ENCODE assay signal across 12 cellular contexts in the genomic region with DNA sequence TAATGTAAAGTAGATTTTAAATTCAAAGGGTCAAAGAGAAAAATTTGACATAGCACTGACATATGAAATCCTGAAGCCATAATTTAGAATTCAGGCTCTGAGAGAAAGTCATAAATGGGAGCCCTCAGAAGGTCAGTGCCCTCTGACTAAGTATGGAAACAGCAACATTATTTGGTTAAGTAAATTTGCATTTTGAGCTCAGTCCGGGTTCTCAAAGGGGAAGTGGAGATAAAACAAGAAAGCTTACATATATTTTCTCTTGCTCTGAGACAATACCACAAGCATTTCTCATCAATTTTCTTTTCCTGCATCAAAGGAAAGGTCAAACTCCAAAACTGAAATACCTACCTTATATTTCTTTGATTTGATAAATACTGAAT.
DNase-seq lines count a peak whose midpoint lies in the region; ATAC-seq and TF ChIP-seq lines count a peak whose summit lies in the region.
"Had no signal": no experiment of that assay in that cellular context is flagged by ENCODE, and none has a peak within 500 bp of the region (broad histone marks: within the 10 kb centered on the region; RNA-seq: fewer than 3 reads in every experiment).

No MANE protein-coding gene starts in this region.

- H3K4me3 ChIP-seq in spleen (no peak overlapping the region), uterus (no peak overlapping the region)
- H3K4me3 ChIP-seq: HAP-1, right lobe of liver had no signal

- peak; percentile 12 for DNase-seq in fibroblast of gingiva (ENCODE audit: low read depth)
- DNase-seq in foreskin keratinocyte: no peak
- no peak for DNase-seq in natural killer cell treated with Interleukin-12 subunit alpha and Interleukin-12 subunit beta and Interleukin-15 and Interleukin-18, amount 100 ng/mL, for 72 hours (ENCODE audit: low spot score)
- no peak for DNase-seq in spleen
- no peak for DNase-seq in uterus
- DNase-seq: effector memory CD8-positive, alpha-beta T cell; right lobe of liver; stimulated activated naive CD8-positive, alpha-beta T cell treated with anti-CD3 and anti-CD28 coated beads, Interleukin-15, Interleukin-2, amounts not matched to agents 100 U/mL and 50 U/mL, for 24 hours had no signal

- TF ChIP-seq CTCF in foreskin keratinocyte (conservative IDR thresholded peaks at IDR 0.05) (no peak), spleen (IDR thresholded peaks at IDR 0.05 in 8 of 11, conservative IDR thresholded peaks at IDR 0.05 in 3 of 11) (no peak), uterus (IDR thresholded peaks at IDR 0.05) (no peak)

- no peak overlapping the region for H3K27ac Mint-ChIP-seq in natural killer cell treated with Interleukin-12 subunit alpha and Interleukin-12 subunit beta and Interleukin-15 and Interleukin-18, amount 100 ng/mL, for 72 hours
- H3K27ac Mint-ChIP-seq: effector memory CD8-positive, alpha-beta T cell had no signal

- H3K9me3 Mint-ChIP-seq in natural killer cell treated with Interleukin-12 subunit alpha and Interleukin-12 subunit beta and Interleukin-15 and Interleukin-18, amount 100 ng/mL, for 72 hours: peaks cover 3% of the 10 kb centered on the region

- ATAC-seq in GM18505 (IDR thresholded peaks at IDR 0.05; ENCODE audit: unreplicated experiment): peak; percentile 96
- peak; percentile 95 for ATAC-seq in GM21528 (IDR thresholded peaks at IDR 0.05; ENCODE audit: low FRiP score, unreplicated experiment)
- ATAC-seq in HG03196 (IDR thresholded peaks at IDR 0.05; ENCODE audit: unreplicated experiment): peak; percentile 74
- ATAC-seq in foreskin keratinocyte: no peak
- ATAC-seq in natural killer cell treated with Interleukin-12 subunit alpha and Interleukin-12 subunit beta and Interleukin-15 and Interleukin-18, amount 100 ng/mL, for 72 hours: no peak
- ATAC-seq: effector memory CD8-positive, alpha-beta T cell; stimulated activated naive CD8-positive, alpha-beta T cell treated with anti-CD3 and anti-CD28 coated beads, Interleukin-15, Interleukin-2, amounts not matched to agents 100 U/mL and 50 U/mL, for 24 hours had no signal

- H3K4me1 ChIP-seq in foreskin keratinocyte: no peaks in the 10 kb centered on the region
- H3K4me1 ChIP-seq in spleen: no peaks in the 10 kb centered on the region
- H3K4me1 ChIP-seq in uterus: no peaks in the 10 kb centered on the region
- H3K4me1 ChIP-seq: HAP-1, right lobe of liver had no signal

- no peaks in the 10 kb centered on the region for H3K36me3 Mint-ChIP-seq in natural killer cell treated with Interleukin-12 subunit alpha and Interleukin-12 subunit beta and Interleukin-15 and Interleukin-18, amount 100 ng/mL, for 72 hours

- TF ChIP-seq POLR2A in GM18505 (IDR thresholded peaks at IDR 0.05; ENCODE audit: borderline replicate concordance, extremely low read depth, insufficient read depth, insufficient read length) (no peak), spleen (IDR thresholded peaks at IDR 0.05) (no peak), uterus (IDR thresholded peaks at IDR 0.05) (no peak)

- H3K27me3 ChIP-seq in foreskin keratinocyte: no peaks in the 10 kb centered on the region
- H3K27me3 ChIP-seq in spleen (replicated peaks in 1 of 7): no peaks in the 10 kb centered on the region
- no peaks in the 10 kb centered on the region for H3K27me3 ChIP-seq in uterus
- H3K27me3 ChIP-seq: right lobe of liver had no signal

- no peaks in the 10 kb centered on the region for H3K9me3 ChIP-seq in spleen
- H3K9me3 ChIP-seq in uterus: no peaks in the 10 kb centered on the region
- H3K9me3 ChIP-seq: HAP-1, right lobe of liver had no signal

- H3K4me3 Mint-ChIP-seq in natural killer cell treated with Interleukin-12 subunit alpha and Interleukin-12 subunit beta and Interleukin-15 and Interleukin-18, amount 100 ng/mL, for 72 hours: no peak overlapping the region
- H3K4me3 Mint-ChIP-seq: effector memory CD8-positive, alpha-beta T cell had no signal

- no peaks in the 10 kb centered on the region for H3K36me3 ChIP-seq in spleen
- no peaks in the 10 kb centered on the region for H3K36me3 ChIP-seq in uterus
- H3K36me3 ChIP-seq: HAP-1, right lobe of liver had no signal

- H3K4me1 Mint-ChIP-seq in natural killer cell treated with Interleukin-12 subunit alpha and Interleukin-12 subunit beta and Interleukin-15 and Interleukin-18, amount 100 ng/mL, for 72 hours (ENCODE audit: low read depth in 2 of 2): no peaks in the 10 kb centered on the region

- H3K27me3 Mint-ChIP-seq in natural killer cell treated with Interleukin-12 subunit alpha and Interleukin-12 subunit beta and Interleukin-15 and Interleukin-18, amount 100 ng/mL, for 72 hours: no peaks in the 10 kb centered on the region
- H3K27me3 Mint-ChIP-seq: effector memory CD8-positive, alpha-beta T cell had no signal

- intact Hi-C loops in spleen (cut with DNase I; ENCODE audit: low total_unique reads): no loop called here
- intact Hi-C loops in uterus (cut with DNase I; ENCODE audit: low total_unique reads): no loop called here

- H3K27ac ChIP-seq in foreskin keratinocyte: no peak overlapping the region
- no peak overlapping the region for H3K27ac ChIP-seq in spleen
- no peak overlapping the region for H3K27ac ChIP-seq in uterus
- H3K27ac ChIP-seq: right lobe of liver had no signal

- 5 to 23% (median 11%) methylated on average over 1 of the region's 1 CpG for WGBS in spleen, 5 donors

Comparison
In these comparisons a context has a peak if more than half of its experiments do, and no peak if none do; other contexts are left out.
1. ATAC-seq: peak in GM18505 (single experiment), GM21528 (single experiment) and HG03196 (single experiment); none in foreskin keratinocyte (single experiment) and natural killer cell treated with Interleukin-12 subunit alpha and Interleukin-12 subunit beta and Interleukin-15 and Interleukin-18, amount 100 ng/mL, for 72 hours (0 of 2).